8 cellular contexts compared by ENCODE assay signal in the genomic region with DNA sequence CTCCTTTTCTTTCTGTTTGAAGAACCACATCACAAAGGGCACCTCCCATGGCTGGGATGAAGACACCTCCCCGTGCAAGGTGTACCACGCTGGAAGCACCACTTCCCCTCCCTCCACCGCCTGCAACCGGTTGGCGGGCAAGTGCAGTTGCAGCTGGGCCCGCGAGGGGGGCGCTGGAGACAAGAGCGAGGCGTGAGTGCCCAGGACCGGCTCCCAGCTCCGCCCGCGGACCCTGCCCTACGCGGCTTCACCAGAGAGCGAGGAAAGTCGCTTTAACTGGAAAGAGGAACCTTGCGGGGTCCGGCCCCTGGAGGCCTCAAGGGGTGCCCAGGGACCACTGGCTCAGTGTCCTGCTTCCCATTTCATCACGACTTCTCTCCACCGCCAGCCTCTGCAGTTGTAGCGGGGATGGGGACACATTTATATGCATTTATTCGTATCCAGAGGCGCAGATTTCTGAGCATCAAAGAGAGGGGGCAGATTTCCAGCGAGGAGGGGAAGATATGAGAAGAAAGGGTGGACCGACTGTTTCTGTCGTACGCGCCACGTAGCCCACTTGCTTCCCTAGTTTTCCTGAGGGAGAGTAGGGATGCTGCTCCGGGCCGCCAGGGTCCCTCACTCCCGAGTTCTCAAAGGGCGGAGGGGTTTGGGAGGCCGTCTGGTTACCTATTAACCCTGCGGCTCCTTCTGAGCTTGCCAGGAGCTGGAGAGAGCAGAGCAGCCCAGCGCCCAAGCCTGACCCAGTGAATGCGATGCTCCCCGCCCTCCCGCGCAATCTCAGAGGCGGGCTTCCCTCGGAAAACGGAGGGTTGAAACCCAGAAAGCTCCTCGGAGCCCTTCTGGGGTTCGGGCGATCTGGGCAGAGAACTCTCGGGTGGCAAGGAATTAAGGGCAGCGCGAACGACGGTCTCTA. TPM values are rescaled to one million over a fixed set of nuclear protein-coding genes. Genes with fewer than 3 reads are reported as not detected.
DNase-seq lines count a peak whose midpoint lies in the region; ATAC-seq and TF ChIP-seq lines count a peak whose summit lies in the region.

No MANE protein-coding gene starts in this region.

- no peaks in the 10 kb centered on the region for H3K36me3 ChIP-seq in ACC112 (ENCODE audit: insufficient read depth, low read length)
- no peaks in the 10 kb centered on the region for H3K36me3 ChIP-seq in effector memory CD4-positive, alpha-beta T cell (ENCODE audit: control insufficient read depth, insufficient read depth, low read length)

- peak overlapping the region; percentile 62 for H3K4me3 Mint-ChIP-seq in activated CD8-positive, alpha-beta T cell treated with anti-CD3 and anti-CD28 coated beads for 36 hours

- intact Hi-C loops in activated CD8-positive, alpha-beta T cell treated with anti-CD3 and anti-CD28 coated beads for 36 hours (cut with micrococcal nuclease): no loop called here

- no peak for TF ChIP-seq POLR2A in GM18505 (IDR thresholded peaks at IDR 0.05; ENCODE audit: borderline replicate concordance, extremely low read depth, insufficient read depth, insufficient read length)

- H3K4me3 ChIP-seq in ACC112 (ENCODE audit: low read depth, low read length): peak overlapping the region; percentile 61
- peak overlapping the region; percentile 24 for H3K4me3 ChIP-seq in effector memory CD4-positive, alpha-beta T cell (ENCODE audit: insufficient read depth, low read depth, low read length, poor library complexity, severe bottlenecking)

- TF ChIP-seq CTCF in activated CD8-positive, alpha-beta T cell treated with anti-CD3 and anti-CD28 coated beads for 36 hours (IDR thresholded peaks at IDR 0.05): peak; percentile 85

- no peaks in the 10 kb centered on the region for H3K9me3 Mint-ChIP-seq in activated CD8-positive, alpha-beta T cell treated with anti-CD3 and anti-CD28 coated beads for 36 hours

- CTCF ChIA-PET in activated CD8-positive, alpha-beta T cell treated with anti-CD3 and anti-CD28 coated beads for 36 hours (lab: Charles Lee): interaction anchor here (0.6 to 5.9 kb wide), 19 partner anchors 10 to 125 kb away, joined by 3 to 77 read pairs (median 4); a partner anchor contains a TSS

- peaks cover 24% of the 10 kb centered on the region for H3K4me1 Mint-ChIP-seq in activated CD8-positive, alpha-beta T cell treated with anti-CD3 and anti-CD28 coated beads for 36 hours (ENCODE audit: low read depth)

- no peak overlapping the region for H3K27ac Mint-ChIP-seq in activated CD8-positive, alpha-beta T cell treated with anti-CD3 and anti-CD28 coated beads for 36 hours

- ATAC-seq in GM18505 (IDR thresholded peaks at IDR 0.05; ENCODE audit: unreplicated experiment) (peak; percentile 44), HG02970 (IDR thresholded peaks at IDR 0.05; ENCODE audit: low FRiP score, unreplicated experiment) (peak; percentile 44)
- ATAC-seq in activated CD8-positive, alpha-beta T cell treated with anti-CD3 and anti-CD28 coated beads for 36 hours: peak; percentile 81

- H3K9me3 ChIP-seq in effector memory CD4-positive, alpha-beta T cell (ENCODE audit: control insufficient read depth, low read length): no peaks in the 10 kb centered on the region

- peak overlapping the region; percentile 66 for H2AFZ ChIP-seq in ACC112 (ENCODE audit: low read length, unreplicated experiment)

- peaks cover 43% of the 10 kb centered on the region for H3K27me3 Mint-ChIP-seq in activated CD8-positive, alpha-beta T cell treated with anti-CD3 and anti-CD28 coated beads for 36 hours

- H3K79me2 ChIP-seq in ACC112 (ENCODE audit: control insufficient read depth, insufficient read depth, low read length, unreplicated experiment): no peaks in the 10 kb centered on the region

- peaks cover 13% of the 10 kb centered on the region; the same call in 1 of the 2 replicates for H3K27me3 ChIP-seq in ACC112 (ENCODE audit: insufficient read depth, low read length)
- H3K27me3 ChIP-seq in effector memory CD4-positive, alpha-beta T cell (replicated peaks; ENCODE audit: control insufficient read depth, insufficient read depth, low read length, poor library complexity, severe bottlenecking): peaks cover 43% of the 10 kb centered on the region

- no peaks in the 10 kb centered on the region for H3K36me3 Mint-ChIP-seq in activated CD8-positive, alpha-beta T cell treated with anti-CD3 and anti-CD28 coated beads for 36 hours (ENCODE audit: low read depth)

- DNase-seq in NCI-H510A (lab: John Stamatoyannopoulos, UW): peak; percentile 84
- peak; percentile 78 for DNase-seq in activated CD8-positive, alpha-beta T cell treated with anti-CD3 and anti-CD28 coated beads for 36 hours
- peak; percentile 25 to 54 (median 41) for DNase-seq in effector memory CD4-positive, alpha-beta T cell
- peak; percentile 83 for DNase-seq in medulla oblongata (ENCODE audit: extremely low spot score)
- DNase-seq in stimulated activated CD8-positive, alpha-beta memory T cell treated with anti-CD3 and anti-CD28 coated beads, Interleukin-2, amount 100 ng/mL, for 48 hours (ENCODE audit: low read depth in 2 of 2): peak; percentile 57 to 59

- H3K27ac ChIP-seq in ACC112 (ENCODE audit: low read depth, low read length): no peak overlapping the region
- no peak overlapping the region for H3K27ac ChIP-seq in effector memory CD4-positive, alpha-beta T cell (ENCODE audit: insufficient read depth, low read length, poor library complexity, severe bottlenecking)

- POLR2A ChIA-PET in activated CD8-positive, alpha-beta T cell treated with anti-CD3 and anti-CD28 coated beads for 36 hours (lab: Charles Lee): interaction anchor here (0.8 to 1.3 kb wide), 5 partner anchors 9 to 85 kb away, joined by 3 to 4 read pairs (median 3); a partner anchor contains a TSS

- peaks cover 15% of the 10 kb centered on the region for H3K4me1 ChIP-seq in ACC112 (ENCODE audit: control insufficient read depth, insufficient read depth, low read length, unreplicated experiment)
- H3K4me1 ChIP-seq in effector memory CD4-positive, alpha-beta T cell (ENCODE audit: control insufficient read depth, insufficient read depth, low read length, poor library complexity, severe bottlenecking): peaks cover 37% of the 10 kb centered on the region

RNA-seq across cellular contexts. Expression of a gene that starts 3.5 kb away (rescaled TPM):
- under 1 TPM; 0.60 to 0.65 TPM for total RNA-seq in activated CD8-positive, alpha-beta T cell treated with anti-CD3 and anti-CD28 coated beads for 36 hours

RNA-seq across cellular contexts. Expression of a gene that starts 6.6 kb away (rescaled TPM):
- total RNA-seq in activated CD8-positive, alpha-beta T cell treated with anti-CD3 and anti-CD28 coated beads for 36 hours: under 1 TPM in 1 of 2 experiments, not detected in 1; 0.32 TPM

RNA-seq across cellular contexts. Expression of a gene that starts 18.9 kb away (rescaled TPM):
- total RNA-seq in activated CD8-positive, alpha-beta T cell treated with anti-CD3 and anti-CD28 coated beads for 36 hours: 1 to 10 TPM; 5.7 to 6.4 TPM

RNA-seq across cellular contexts. Expression of a gene that starts 41.6 kb away (rescaled TPM):
- total RNA-seq in activated CD8-positive, alpha-beta T cell treated with anti-CD3 and anti-CD28 coated beads for 36 hours: 1 to 10 TPM; 5.8 to 7.3 TPM
